12 cellular contexts compared by ENCODE assay signal in genomic region chr7:134908289-134908688, GRCh38.
A peak's percentile ranks its signal among the peaks of the same experiment; 100 is the strongest.
DNase-seq lines count a peak whose midpoint lies in the region; ATAC-seq, FAIRE-seq and TF ChIP-seq lines count a peak whose summit lies in the region.
"Had no signal": no experiment of that assay in that cellular context is flagged by ENCODE, and none has a peak within 500 bp of the region (broad histone marks: within the 10 kb centered on the region; RNA-seq: fewer than 3 reads in every experiment).

No MANE protein-coding gene starts in this region.

- BruUV-seq in HepG2 (replicated peaks; lab: Mats Ljungman, UMichigan), result no TSS peak

- no peaks in the 10 kb centered on the region for H3K9me3 Mint-ChIP-seq in CD14-positive monocyte
- H3K9me3 Mint-ChIP-seq: natural killer cell had no signal

- intact Hi-C loops in HepG2 (cut with micrococcal nuclease; ENCODE audit: unreplicated experiment), result no loop called here
- intact Hi-C loops in CD14-positive monocyte (cut with micrococcal nuclease), result no loop called here

- TF ChIP-seq CTCF in liver (IDR thresholded peaks at IDR 0.05; ENCODE audit: low read depth, low read length, missing input control), result no peak
- no peak for TF ChIP-seq CTCF in HepG2 (CRISPR knock-in tag; IDR thresholded peaks at IDR 0.05)
- no peak for TF ChIP-seq CTCF in gastroesophageal sphincter (IDR thresholded peaks at IDR 0.05)
- no peak for TF ChIP-seq CTCF in CD14-positive monocyte (IDR thresholded peaks at IDR 0.05)
- no peak for TF ChIP-seq CTCF in suprapubic skin (IDR thresholded peaks at IDR 0.05)

- H3K9me3 ChIP-seq in liver (ENCODE audit: control insufficient read depth in 4 of 4, low read length in 3 of 4) (no peaks in the 10 kb centered on the region), HepG2 (ENCODE audit: low read length) (no peaks in the 10 kb centered on the region), gastroesophageal sphincter (no peaks in the 10 kb centered on the region), suprapubic skin (no peaks in the 10 kb centered on the region)

- H3K27me3 ChIP-seq in liver (ENCODE audit: control insufficient read depth in 4 of 4, insufficient read depth in 4 of 4, low read length in 3 of 4) (no peaks in the 10 kb centered on the region), HepG2 (ENCODE audit: control insufficient read depth in 1 of 2, insufficient read depth in 2 of 2, low read length in 2 of 2) (no peaks in the 10 kb centered on the region), gastroesophageal sphincter (no peaks in the 10 kb centered on the region), suprapubic skin (no peaks in the 10 kb centered on the region)

- H3K27me3 Mint-ChIP-seq in CD14-positive monocyte (ENCODE audit: low read depth in 3 of 3), result peaks cover 1 to 3% (median 2%) of the 10 kb centered on the region in 3 donors

- no peak overlapping the region for H3K4me2 ChIP-seq in HepG2 (ENCODE audit: low read depth, low read length)

- TF ChIP-seq RAD21 in liver (IDR thresholded peaks at IDR 0.05), result no peak
- no peak for TF ChIP-seq RAD21 in HepG2 (CRISPR knock-in tag; IDR thresholded peaks at IDR 0.05)

- peak overlapping the region; percentile 25 to 86 for H3K27ac ChIP-seq in liver (ENCODE audit: low read depth in 1 of 2, low read length in 2 of 2)
- H3K27ac ChIP-seq in HepG2 (ENCODE audit: extremely low read length, insufficient read depth, low read length), result no peak overlapping the region
- peak overlapping the region; percentile 41 to 89 (median 72) for H3K27ac ChIP-seq in gastroesophageal sphincter
- no peak overlapping the region for H3K27ac ChIP-seq in suprapubic skin

- H3K36me3 ChIP-seq in liver (ENCODE audit: control insufficient read depth in 4 of 4, insufficient read depth in 3 of 4, low read depth in 1 of 4, low read length in 3 of 4), result peaks cover 0 to 1% (median 0%) of the 10 kb centered on the region in 4 donors
- 0 out of 5 replicates have a peak, but pooled peaks cover 0 to 5% of the 10 kb centered on the region in 2 experiments for H3K36me3 ChIP-seq in HepG2 (replicated peaks in 1 of 2; ENCODE audit: control insufficient read depth in 1 of 2, insufficient read depth in 2 of 2, low read length in 2 of 2)
- peaks cover 0 to 12% of the 10 kb centered on the region in 2 donors for H3K36me3 ChIP-seq in gastroesophageal sphincter
- no peaks in the 10 kb centered on the region for H3K36me3 ChIP-seq in suprapubic skin

- CTCF ChIA-PET in HepG2 (lab: Yijun Ruan, JAX; ENCODE audit: low intra/inter-chr PET ratio, low total read pairs), result no interaction called here

- H3K36me3 Mint-ChIP-seq in CD14-positive monocyte, result no peaks in the 10 kb centered on the region
- H3K36me3 Mint-ChIP-seq: natural killer cell had no signal

- TF ChIP-seq EP300 in HepG2 (IDR thresholded peaks at IDR 0.05; ENCODE audit: low read depth in 2 of 2, low read length in 2 of 2), result no peak
- no peak for TF ChIP-seq EP300 in HepG2 (CRISPR knock-in tag; IDR thresholded peaks at IDR 0.05; ENCODE audit: borderline replicate concordance)
- no peak for TF ChIP-seq EP300 in gastroesophageal sphincter (IDR thresholded peaks at IDR 0.05)
- TF ChIP-seq EP300 in suprapubic skin (IDR thresholded peaks at IDR 0.05), result no peak

- no peak for FAIRE-seq in HepG2 (lab: Jason Lieb, UNC)
- peak; percentile 52 for FAIRE-seq in RCC 7860 (lab: Jason Lieb, UNC)
- FAIRE-seq: GM19239 had no signal

- H3K27ac Mint-ChIP-seq in CD14-positive monocyte, result peak overlapping the region in 1 of 7 donors; percentile 13
- H3K27ac Mint-ChIP-seq: natural killer cell had no signal

- no peaks in the 10 kb centered on the region for H4K20me1 ChIP-seq in HepG2 (ENCODE audit: insufficient read depth, low read length)

- no peak for DNase-seq in HepG2 (ENCODE audit: low spot score)
- DNase-seq in RCC 7860 (ENCODE audit: low spot score), result peak; percentile 41
- DNase-seq in CD14-positive monocyte (ENCODE audit: low spot score), result no peak
- DNase-seq in suprapubic skin (ENCODE audit: low spot score in 2 of 2), result no peak
- no peak for DNase-seq in NCI-H1930 (lab: John Stamatoyannopoulos, UW)
- DNase-seq: natural killer cell, NCI-H2081, OCI-M1 had no signal

- ATAC-seq in HepG2 (no peak), gastroesophageal sphincter (no peak), HG03097 (IDR thresholded peaks at IDR 0.05; ENCODE audit: low FRiP score, unreplicated experiment) (no peak)
- ATAC-seq: natural killer cell had no signal

- H3K4me3 ChIP-seq in liver (ENCODE audit: low read depth in 1 of 3, low read length in 3 of 3) (no peak overlapping the region), HepG2 (replicated peaks in 1 of 3; ENCODE audit: insufficient read depth in 1 of 3, low read depth in 2 of 3, low read length in 3 of 3) (no peak overlapping the region), gastroesophageal sphincter (no peak overlapping the region), suprapubic skin (no peak overlapping the region)

- no peak overlapping the region for H3K9ac ChIP-seq in liver (ENCODE audit: low read depth in 1 of 2, low read length in 2 of 2)
- no peak overlapping the region for H3K9ac ChIP-seq in HepG2 (ENCODE audit: insufficient read depth, low read depth, low read length)

- peaks cover 94% of the 10 kb centered on the region for H3K79me2 ChIP-seq in HepG2 (ENCODE audit: insufficient read depth, low read length)

- in situ Hi-C loops in HepG2 (cut with HindIII; ENCODE audit: extremely low pct_ligation_motif_present, low pct_unique_long_range_greater_than_20kb), result no loop called here

- TF ChIP-seq POLR2A in HepG2 (IDR thresholded peaks at IDR 0.05; ENCODE audit: insufficient read depth in 1 of 2, low read depth in 2 of 2, low read length in 2 of 2) (no peak), gastroesophageal sphincter (IDR thresholded peaks at IDR 0.05) (no peak), suprapubic skin (IDR thresholded peaks at IDR 0.05) (no peak)

- peaks cover 24 to 79% (median 57%) of the 10 kb centered on the region in 4 donors for H3K4me1 ChIP-seq in liver (ENCODE audit: control insufficient read depth in 4 of 4, insufficient read depth in 4 of 4, low read length in 3 of 4)
- peaks cover 69% of the 10 kb centered on the region for H3K4me1 ChIP-seq in HepG2 (ENCODE audit: insufficient read depth, low read length)
- H3K4me1 ChIP-seq in gastroesophageal sphincter, result peaks cover 14 to 85% (median 17%) of the 10 kb centered on the region in 3 donors
- H3K4me1 ChIP-seq in suprapubic skin, result peaks cover 25% of the 10 kb centered on the region

- no peak overlapping the region for H3K4me3 Mint-ChIP-seq in CD14-positive monocyte
- H3K4me3 Mint-ChIP-seq: natural killer cell had no signal

- H2AFZ ChIP-seq in HepG2 (ENCODE audit: low read length), result no peak overlapping the region

- POLR2A ChIA-PET in HepG2 (lab: Yijun Ruan, JAX), result no interaction called here

- H3K4me1 Mint-ChIP-seq in CD14-positive monocyte, result peaks cover 4% of the 10 kb centered on the region
- H3K4me1 Mint-ChIP-seq: natural killer cell had no signal

- 39% methylated on average over 3 of the region's 3 CpGs for WGBS in liver
- WGBS in HepG2 (ENCODE audit: low lambda C conversion rate), result 89% methylated on average over 3 of the region's 3 CpGs
- 31 to 33% methylated on average over 2 to 3 of the region's 3 CpGs for WGBS in gastroesophageal sphincter (ENCODE audit: low coverage in 1 of 2), 2 donors
- 41% methylated on average over 3 of the region's 3 CpGs for WGBS in suprapubic skin

TF ChIP-seq in liver, 16 proteins besides CTCF, POLR2A, EP300 and RAD21 (continues in another document):
- no peak for TF ChIP-seq GABPA (IDR thresholded peaks at IDR 0.05 in 1 of 2, conservative IDR thresholded peaks at IDR 0.05 in 1 of 2)

TF ChIP-seq in HepG2, 621 proteins besides CTCF, POLR2A, EP300 and RAD21 (continues in another document):
- TF ChIP-seq TRIM24 (CRISPR knock-in tag; IDR thresholded peaks at IDR 0.05) (no peak), MAFF (IDR thresholded peaks at IDR 0.05; ENCODE audit: low read depth, low read length) (no peak), NR2F1 (CRISPR knock-in tag; IDR thresholded peaks at IDR 0.05) (no peak), SP5 (CRISPR knock-in tag; IDR thresholded peaks at IDR 0.05; ENCODE audit: borderline replicate concordance, low read depth) (no peak), ARID5B (CRISPR knock-in tag; IDR thresholded peaks at IDR 0.05) (no peak), KDM3A (CRISPR knock-in tag; IDR thresholded peaks at IDR 0.05; ENCODE audit: low read depth) (no peak), GPBP1L1 (CRISPR knock-in tag; IDR thresholded peaks at IDR 0.05) (no peak)

Comparison
In these comparisons a context has a peak if more than half of its experiments do, and no peak if none do; other contexts are left out.
1. H3K27ac ChIP-seq: peak in liver (2 of 2) and gastroesophageal sphincter (4 of 4); none in HepG2 (single experiment) and suprapubic skin (single experiment).